In the genomic region with DNA sequence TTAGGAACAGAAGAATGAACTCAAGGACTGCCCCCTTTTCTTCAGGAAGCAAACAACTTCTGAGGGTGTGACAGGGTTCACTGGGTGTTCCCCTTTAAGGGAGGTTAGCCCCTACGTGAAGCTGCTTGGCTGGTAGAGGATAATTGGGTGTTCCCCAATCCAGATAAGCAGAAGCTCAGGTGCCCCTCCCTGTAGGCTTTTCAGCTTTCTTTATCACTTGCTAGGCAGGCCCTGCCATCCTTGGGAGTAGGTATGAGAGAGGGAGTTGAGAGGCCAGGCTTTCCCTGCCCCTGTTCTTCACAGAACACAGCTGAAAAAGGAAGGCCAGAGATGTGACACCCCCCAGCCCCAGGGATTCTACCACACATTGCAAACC, we compare ENCODE assay signal across 1 cellular context.
TF ChIP-seq lines count a peak whose summit lies in the region.

No MANE protein-coding gene starts in this region.

TF ChIP-seq in IMR-90, 13 proteins besides CTCF, POLR2A, EP300 and RAD21:
- no peak for TF ChIP-seq USF2 (IDR thresholded peaks at IDR 0.05; ENCODE audit: low read depth, low read length)
- TF ChIP-seq, protein P1, sequence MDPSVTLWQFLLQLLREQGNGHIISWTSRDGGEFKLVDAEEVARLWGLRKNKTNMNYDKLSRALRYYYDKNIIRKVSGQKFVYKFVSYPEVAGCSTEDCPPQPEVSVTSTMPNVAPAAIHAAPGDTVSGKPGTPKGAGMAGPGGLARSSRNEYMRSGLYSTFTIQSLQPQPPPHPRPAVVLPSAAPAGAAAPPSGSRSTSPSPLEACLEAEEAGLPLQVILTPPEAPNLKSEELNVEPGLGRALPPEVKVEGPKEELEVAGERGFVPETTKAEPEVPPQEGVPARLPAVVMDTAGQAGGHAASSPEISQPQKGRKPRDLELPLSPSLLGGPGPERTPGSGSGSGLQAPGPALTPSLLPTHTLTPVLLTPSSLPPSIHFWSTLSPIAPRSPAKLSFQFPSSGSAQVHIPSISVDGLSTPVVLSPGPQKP (IDR thresholded peaks at IDR 0.05; ENCODE audit: borderline replicate concordance, low read depth, low read length) = no peak
- no peak for TF ChIP-seq MAZ (IDR thresholded peaks at IDR 0.05; ENCODE audit: borderline replicate concordance, low read depth, low read length)
- TF ChIP-seq CEBPB (IDR thresholded peaks at IDR 0.05; ENCODE audit: low read depth, low read length) = no peak
- TF ChIP-seq MAFK (IDR thresholded peaks at IDR 0.05; ENCODE audit: low read depth, low read length) = no peak
- TF ChIP-seq RFX5 (IDR thresholded peaks at IDR 0.05; ENCODE audit: low read depth, low read length) = no peak
- no peak for TF ChIP-seq NFE2L2 (IDR thresholded peaks at IDR 0.05; ENCODE audit: low read depth, low read length)
- TF ChIP-seq BHLHE40 (IDR thresholded peaks at IDR 0.05; ENCODE audit: low read depth, low read length) = no peak
- no peak for TF ChIP-seq FOS (IDR thresholded peaks at IDR 0.05; ENCODE audit: low read depth, low read length)
- TF ChIP-seq MXI1 (IDR thresholded peaks at IDR 0.05; ENCODE audit: borderline replicate concordance, low read depth, low read length) = no peak
